In genomic region chr19:1651548-1652394, GRCh38 we compare ENCODE assay signal across 2 cellular contexts.
TF ChIP-seq lines count a peak whose summit lies in the region.

No MANE protein-coding gene starts in this region.

TF ChIP-seq in SK-N-SH treated with all-trans-retinoic acid at 6 μM for 48 hours, 23 proteins besides CTCF, POLR2A, EP300 and RAD21:
- TF ChIP-seq, protein P1, sequence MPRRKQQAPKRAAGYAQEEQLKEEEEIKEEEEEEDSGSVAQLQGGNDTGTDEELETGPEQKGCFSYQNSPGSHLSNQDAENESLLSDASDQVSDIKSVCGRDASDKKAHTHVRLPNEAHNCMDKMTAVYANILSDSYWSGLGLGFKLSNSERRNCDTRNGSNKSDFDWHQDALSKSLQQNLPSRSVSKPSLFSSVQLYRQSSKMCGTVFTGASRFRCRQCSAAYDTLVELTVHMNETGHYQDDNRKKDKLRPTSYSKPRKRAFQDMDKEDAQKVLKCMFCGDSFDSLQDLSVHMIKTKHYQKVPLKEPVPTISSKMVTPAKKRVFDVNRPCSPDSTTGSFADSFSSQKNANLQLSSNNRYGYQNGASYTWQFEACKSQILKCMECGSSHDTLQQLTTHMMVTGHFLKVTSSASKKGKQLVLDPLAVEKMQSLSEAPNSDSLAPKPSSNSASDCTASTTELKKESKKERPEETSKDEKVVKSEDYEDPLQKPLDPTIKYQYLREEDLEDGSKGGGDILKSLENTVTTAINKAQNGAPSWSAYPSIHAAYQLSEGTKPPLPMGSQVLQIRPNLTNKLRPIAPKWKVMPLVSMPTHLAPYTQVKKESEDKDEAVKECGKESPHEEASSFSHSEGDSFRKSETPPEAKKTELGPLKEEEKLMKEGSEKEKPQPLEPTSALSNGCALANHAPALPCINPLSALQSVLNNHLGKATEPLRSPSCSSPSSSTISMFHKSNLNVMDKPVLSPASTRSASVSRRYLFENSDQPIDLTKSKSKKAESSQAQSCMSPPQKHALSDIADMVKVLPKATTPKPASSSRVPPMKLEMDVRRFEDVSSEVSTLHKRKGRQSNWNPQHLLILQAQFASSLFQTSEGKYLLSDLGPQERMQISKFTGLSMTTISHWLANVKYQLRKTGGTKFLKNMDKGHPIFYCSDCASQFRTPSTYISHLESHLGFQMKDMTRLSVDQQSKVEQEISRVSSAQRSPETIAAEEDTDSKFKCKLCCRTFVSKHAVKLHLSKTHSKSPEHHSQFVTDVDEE (CRISPR knock-in tag; IDR thresholded peaks at IDR 0.05) = no peak
- TF ChIP-seq, protein P2, sequence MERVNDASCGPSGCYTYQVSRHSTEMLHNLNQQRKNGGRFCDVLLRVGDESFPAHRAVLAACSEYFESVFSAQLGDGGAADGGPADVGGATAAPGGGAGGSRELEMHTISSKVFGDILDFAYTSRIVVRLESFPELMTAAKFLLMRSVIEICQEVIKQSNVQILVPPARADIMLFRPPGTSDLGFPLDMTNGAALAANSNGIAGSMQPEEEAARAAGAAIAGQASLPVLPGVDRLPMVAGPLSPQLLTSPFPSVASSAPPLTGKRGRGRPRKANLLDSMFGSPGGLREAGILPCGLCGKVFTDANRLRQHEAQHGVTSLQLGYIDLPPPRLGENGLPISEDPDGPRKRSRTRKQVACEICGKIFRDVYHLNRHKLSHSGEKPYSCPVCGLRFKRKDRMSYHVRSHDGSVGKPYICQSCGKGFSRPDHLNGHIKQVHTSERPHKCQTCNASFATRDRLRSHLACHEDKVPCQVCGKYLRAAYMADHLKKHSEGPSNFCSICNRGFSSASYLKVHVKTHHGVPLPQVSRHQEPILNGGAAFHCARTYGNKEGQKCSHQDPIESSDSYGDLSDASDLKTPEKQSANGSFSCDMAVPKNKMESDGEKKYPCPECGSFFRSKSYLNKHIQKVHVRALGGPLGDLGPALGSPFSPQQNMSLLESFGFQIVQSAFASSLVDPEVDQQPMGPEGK (CRISPR knock-in tag; IDR thresholded peaks at IDR 0.05; ENCODE audit: borderline replicate concordance) = peak; percentile 5; the same call in 1 of the 2 replicates
- TF ChIP-seq ZNF565 (CRISPR knock-in tag; conservative IDR thresholded peaks at IDR 0.05; ENCODE audit: low read depth) = no peak
- TF ChIP-seq SNAI2 (CRISPR knock-in tag; IDR thresholded peaks at IDR 0.05) = no peak
- TF ChIP-seq CREB5 (CRISPR knock-in tag; IDR thresholded peaks at IDR 0.05; ENCODE audit: low read depth) = no peak
- TF ChIP-seq ZNF8 (CRISPR knock-in tag; IDR thresholded peaks at IDR 0.05) = no peak
- TF ChIP-seq CSDC2 (CRISPR knock-in tag; IDR thresholded peaks at IDR 0.05) = no peak

TF ChIP-seq in K562, 482 proteins besides CTCF, POLR2A, EP300 and RAD21 (continued from another document and continues in another):
- no peak for TF ChIP-seq ZBTB34 (CRISPR knock-in tag; IDR thresholded peaks at IDR 0.05)
- no peak for TF ChIP-seq HNRNPL (IDR thresholded peaks at IDR 0.05; ENCODE audit: low read depth, low read length)
- TF ChIP-seq ZNF143 (CRISPR knock-in tag; IDR thresholded peaks at IDR 0.05) = no peak
- TF ChIP-seq CHD1 (IDR thresholded peaks at IDR 0.05; ENCODE audit: low read length) = peak; percentile 19
- TF ChIP-seq SMAD4 (CRISPR knock-in tag; conservative IDR thresholded peaks at IDR 0.05) = no peak
- no peak for TF ChIP-seq ZNF699 (CRISPR knock-in tag; IDR thresholded peaks at IDR 0.05; ENCODE audit: insufficient replicate concordance)
- TF ChIP-seq, protein P3, sequence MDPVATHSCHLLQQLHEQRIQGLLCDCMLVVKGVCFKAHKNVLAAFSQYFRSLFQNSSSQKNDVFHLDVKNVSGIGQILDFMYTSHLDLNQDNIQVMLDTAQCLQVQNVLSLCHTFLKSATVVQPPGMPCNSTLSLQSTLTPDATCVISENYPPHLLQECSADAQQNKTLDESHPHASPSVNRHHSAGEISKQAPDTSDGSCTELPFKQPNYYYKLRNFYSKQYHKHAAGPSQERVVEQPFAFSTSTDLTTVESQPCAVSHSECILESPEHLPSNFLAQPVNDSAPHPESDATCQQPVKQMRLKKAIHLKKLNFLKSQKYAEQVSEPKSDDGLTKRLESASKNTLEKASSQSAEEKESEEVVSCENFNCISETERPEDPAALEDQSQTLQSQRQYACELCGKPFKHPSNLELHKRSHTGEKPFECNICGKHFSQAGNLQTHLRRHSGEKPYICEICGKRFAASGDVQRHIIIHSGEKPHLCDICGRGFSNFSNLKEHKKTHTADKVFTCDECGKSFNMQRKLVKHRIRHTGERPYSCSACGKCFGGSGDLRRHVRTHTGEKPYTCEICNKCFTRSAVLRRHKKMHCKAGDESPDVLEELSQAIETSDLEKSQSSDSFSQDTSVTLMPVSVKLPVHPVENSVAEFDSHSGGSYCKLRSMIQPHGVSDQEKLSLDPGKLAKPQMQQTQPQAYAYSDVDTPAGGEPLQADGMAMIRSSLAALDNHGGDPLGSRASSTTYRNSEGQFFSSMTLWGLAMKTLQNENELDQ (CRISPR knock-in tag; IDR thresholded peaks at IDR 0.05; ENCODE audit: borderline replicate concordance) = no peak
- TF ChIP-seq, protein P4, sequence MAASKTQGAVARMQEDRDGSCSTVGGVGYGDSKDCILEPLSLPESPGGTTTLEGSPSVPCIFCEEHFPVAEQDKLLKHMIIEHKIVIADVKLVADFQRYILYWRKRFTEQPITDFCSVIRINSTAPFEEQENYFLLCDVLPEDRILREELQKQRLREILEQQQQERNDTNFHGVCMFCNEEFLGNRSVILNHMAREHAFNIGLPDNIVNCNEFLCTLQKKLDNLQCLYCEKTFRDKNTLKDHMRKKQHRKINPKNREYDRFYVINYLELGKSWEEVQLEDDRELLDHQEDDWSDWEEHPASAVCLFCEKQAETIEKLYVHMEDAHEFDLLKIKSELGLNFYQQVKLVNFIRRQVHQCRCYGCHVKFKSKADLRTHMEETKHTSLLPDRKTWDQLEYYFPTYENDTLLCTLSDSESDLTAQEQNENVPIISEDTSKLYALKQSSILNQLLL (CRISPR knock-in tag; IDR thresholded peaks at IDR 0.05; ENCODE audit: borderline replicate concordance) = no peak
- no peak for TF ChIP-seq FOXM1 (IDR thresholded peaks at IDR 0.05; ENCODE audit: low read depth)
- no peak for TF ChIP-seq FOXM1 (CRISPR knock-in tag; IDR thresholded peaks at IDR 0.05; ENCODE audit: low read depth)
- no peak for TF ChIP-seq KDM4B (IDR thresholded peaks at IDR 0.05; ENCODE audit: borderline replicate concordance in 2 of 2, low read depth in 1 of 2)
- no peak for TF ChIP-seq SMARCA4 (IDR thresholded peaks at IDR 0.05)
- no peak for TF ChIP-seq FOXJ3 (CRISPR knock-in tag; IDR thresholded peaks at IDR 0.05)
- no peak for TF ChIP-seq SMC3 (conservative IDR thresholded peaks at IDR 0.05; ENCODE audit: insufficient read depth, low read depth, low read length)
- no peak for TF ChIP-seq ATF2 (CRISPR knock-in tag; IDR thresholded peaks at IDR 0.05)
- TF ChIP-seq TFE3 (CRISPR knock-in tag; IDR thresholded peaks at IDR 0.05) = no peak
- TF ChIP-seq ZNF217 (CRISPR knock-in tag; IDR thresholded peaks at IDR 0.05) = no peak
- peak; percentile 36 for TF ChIP-seq HMGN3 (IDR thresholded peaks at IDR 0.05; ENCODE audit: borderline replicate concordance, extremely low read depth, insufficient read length, low read depth, low read length)
- TF ChIP-seq, protein P5, sequence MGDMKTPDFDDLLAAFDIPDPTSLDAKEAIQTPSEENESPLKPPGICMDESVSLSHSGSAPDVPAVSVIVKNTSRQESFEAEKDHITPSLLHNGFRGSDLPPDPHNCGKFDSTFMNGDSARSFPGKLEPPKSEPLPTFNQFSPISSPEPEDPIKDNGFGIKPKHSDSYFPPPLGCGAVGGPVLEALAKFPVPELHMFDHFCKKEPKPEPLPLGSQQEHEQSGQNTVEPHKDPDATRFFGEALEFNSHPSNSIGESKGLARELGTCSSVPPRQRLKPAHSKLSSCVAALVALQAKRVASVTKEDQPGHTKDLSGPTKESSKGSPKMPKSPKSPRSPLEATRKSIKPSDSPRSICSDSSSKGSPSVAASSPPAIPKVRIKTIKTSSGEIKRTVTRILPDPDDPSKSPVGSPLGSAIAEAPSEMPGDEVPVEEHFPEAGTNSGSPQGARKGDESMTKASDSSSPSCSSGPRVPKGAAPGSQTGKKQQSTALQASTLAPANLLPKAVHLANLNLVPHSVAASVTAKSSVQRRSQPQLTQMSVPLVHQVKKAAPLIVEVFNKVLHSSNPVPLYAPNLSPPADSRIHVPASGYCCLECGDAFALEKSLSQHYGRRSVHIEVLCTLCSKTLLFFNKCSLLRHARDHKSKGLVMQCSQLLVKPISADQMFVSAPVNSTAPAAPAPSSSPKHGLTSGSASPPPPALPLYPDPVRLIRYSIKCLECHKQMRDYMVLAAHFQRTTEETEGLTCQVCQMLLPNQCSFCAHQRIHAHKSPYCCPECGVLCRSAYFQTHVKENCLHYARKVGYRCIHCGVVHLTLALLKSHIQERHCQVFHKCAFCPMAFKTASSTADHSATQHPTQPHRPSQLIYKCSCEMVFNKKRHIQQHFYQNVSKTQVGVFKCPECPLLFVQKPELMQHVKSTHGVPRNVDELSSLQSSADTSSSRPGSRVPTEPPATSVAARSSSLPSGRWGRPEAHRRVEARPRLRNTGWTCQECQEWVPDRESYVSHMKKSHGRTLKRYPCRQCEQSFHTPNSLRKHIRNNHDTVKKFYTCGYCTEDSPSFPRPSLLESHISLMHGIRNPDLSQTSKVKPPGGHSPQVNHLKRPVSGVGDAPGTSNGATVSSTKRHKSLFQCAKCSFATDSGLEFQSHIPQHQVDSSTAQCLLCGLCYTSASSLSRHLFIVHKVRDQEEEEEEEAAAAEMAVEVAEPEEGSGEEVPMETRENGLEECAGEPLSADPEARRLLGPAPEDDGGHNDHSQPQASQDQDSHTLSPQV (IDR thresholded peaks at IDR 0.05) = no peak; the same call in 1 of the 2 replicates
- no peak for TF ChIP-seq RFX5 (IDR thresholded peaks at IDR 0.05; ENCODE audit: low read depth, low read length)
- no peak for TF ChIP-seq SPI1 (IDR thresholded peaks at IDR 0.05; ENCODE audit: borderline replicate concordance, low read depth, low read length)
- no peak for TF ChIP-seq ELF2 (CRISPR knock-in tag; IDR thresholded peaks at IDR 0.05)
- peak; percentile 77 for TF ChIP-seq CXXC5 (CRISPR knock-in tag; IDR thresholded peaks at IDR 0.05)
- no peak for TF ChIP-seq ZNF197 (CRISPR knock-in tag; IDR thresholded peaks at IDR 0.05; ENCODE audit: low read depth)
- TF ChIP-seq HDAC3 (IDR thresholded peaks at IDR 0.05; ENCODE audit: borderline replicate concordance, partially characterized antibody) = no peak
- no peak for TF ChIP-seq HCFC1 (IDR thresholded peaks at IDR 0.05; ENCODE audit: low read depth, low read length)
- TF ChIP-seq FOXO4 (CRISPR knock-in tag; IDR thresholded peaks at IDR 0.05) = no peak
- no peak for TF ChIP-seq NFIX (CRISPR knock-in tag; IDR thresholded peaks at IDR 0.05; ENCODE audit: low read depth)
- TF ChIP-seq, protein P6, sequence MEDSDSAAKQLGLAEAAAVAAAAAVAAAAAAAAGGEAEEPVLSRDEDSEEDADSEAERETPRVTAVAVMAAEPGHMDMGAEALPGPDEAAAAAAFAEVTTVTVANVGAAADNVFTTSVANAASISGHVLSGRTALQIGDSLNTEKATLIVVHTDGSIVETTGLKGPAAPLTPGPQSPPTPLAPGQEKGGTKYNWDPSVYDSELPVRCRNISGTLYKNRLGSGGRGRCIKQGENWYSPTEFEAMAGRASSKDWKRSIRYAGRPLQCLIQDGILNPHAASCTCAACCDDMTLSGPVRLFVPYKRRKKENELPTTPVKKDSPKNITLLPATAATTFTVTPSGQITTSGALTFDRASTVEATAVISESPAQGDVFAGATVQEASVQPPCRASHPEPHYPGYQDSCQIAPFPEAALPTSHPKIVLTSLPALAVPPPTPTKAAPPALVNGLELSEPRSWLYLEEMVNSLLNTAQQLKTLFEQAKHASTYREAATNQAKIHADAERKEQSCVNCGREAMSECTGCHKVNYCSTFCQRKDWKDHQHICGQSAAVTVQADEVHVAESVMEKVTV (CRISPR knock-in tag; IDR thresholded peaks at IDR 0.05) = no peak
- no peak for TF ChIP-seq ATF1 (CRISPR knock-in tag; IDR thresholded peaks at IDR 0.05)
- no peak; the same call in 1 of the 2 replicates for TF ChIP-seq ATF1 (tag; IDR thresholded peaks at IDR 0.05)
- no peak for TF ChIP-seq SMARCE1 (IDR thresholded peaks at IDR 0.05)
- TF ChIP-seq RBM15 (IDR thresholded peaks at IDR 0.05; ENCODE audit: insufficient read depth, low read length) = no peak
- TF ChIP-seq MCM5 (IDR thresholded peaks at IDR 0.05; ENCODE audit: low read depth) = no peak
- TF ChIP-seq MYC (IDR thresholded peaks at IDR 0.05; ENCODE audit: low read depth, low read length) = peak; percentile 52
- TF ChIP-seq MYC (CRISPR knock-in tag; IDR thresholded peaks at IDR 0.05; ENCODE audit: borderline replicate concordance, low read depth) = no peak
